ENCODE assay signal across 23 cellular contexts in genomic region chr4:165520071-165520470, GRCh38.
"Had no signal": no experiment of that assay in that cellular context is flagged by ENCODE, and none has a peak within 500 bp of the region (broad histone marks: within the 10 kb centered on the region; RNA-seq: fewer than 3 reads in every experiment).

No MANE protein-coding gene starts in this region.

- H3K9me3 ChIP-seq: left ventricle myocardium inferior, mucosa of descending colon, ovary, right atrium auricular region, right lobe of liver, stomach, thoracic aorta, tibial artery, upper lobe of right lung had no signal

- H3K27me3 ChIP-seq: ovary, right atrium auricular region, right lobe of liver, stomach, tibial artery, upper lobe of right lung had no signal

- H3K4me3 ChIP-seq: left ventricle myocardium inferior, lung, mucosa of descending colon, ovary, right atrium auricular region, right lobe of liver, skin epidermis, stomach, thoracic aorta, tibial artery, upper lobe of right lung had no signal

- DNase-seq: hypothalamus; immature natural killer cell; left ventricle myocardium inferior; midbrain; mucosa of descending colon; naive thymus-derived CD4-positive, alpha-beta T cell; ovary; right lobe of liver; stimulated activated CD4-positive, alpha-beta T cell treated with anti-CD3 and anti-CD28 coated beads, Interleukin-12 subunit alpha, Interleukin-12 subunit beta, amount 100 ng/mL, for 4 hours; stimulated activated CD4-positive, alpha-beta T cell treated with anti-CD3 and anti-CD28 coated beads, Interleukin-15, amount 100 ng/mL, for 24 hours; stimulated activated CD4-positive, alpha-beta T cell treated with anti-CD3 and anti-CD28 coated beads, Interleukin-2, amount 100 ng/mL, for 24 hours; stimulated activated CD4-positive, alpha-beta T cell treated with anti-CD3 and anti-CD28 coated beads, Interleukin-4, amount 100 ng/mL, for 1 hour; stimulated activated naive B cell treated with anti-CD40 and anti-IgM and Interleukin-4, amounts not matched to agents 10 μg/mL and 1 μg/mL and 100 μg/mL, for 72 hours; stimulated activated naive CD8-positive, alpha-beta T cell treated with anti-CD3 and anti-CD28 coated beads, Interleukin-15, Interleukin-2, amounts not matched to agents 100 U/mL and 50 U/mL, for 24 hours; stomach; tibial artery; trophoblast cell; upper lobe of right lung had no signal

- H3K27ac ChIP-seq: left ventricle myocardium inferior, ovary, right atrium auricular region, right lobe of liver, stomach, thoracic aorta, tibial artery, upper lobe of right lung had no signal

- H3K36me3 ChIP-seq: left ventricle myocardium inferior, ovary, right atrium auricular region, right lobe of liver, stomach, thoracic aorta, tibial artery, upper lobe of right lung had no signal

- H3K4me1 ChIP-seq: left ventricle myocardium inferior, right atrium auricular region, stomach, tibial artery, upper lobe of right lung had no signal

- ATAC-seq: mucosa of descending colon; naive thymus-derived CD4-positive, alpha-beta T cell; natural killer cell treated with Interleukin-12 subunit alpha and Interleukin-12 subunit beta and Interleukin-15 and Interleukin-18, amount 100 ng/mL, for 72 hours; right lobe of liver; stimulated activated naive B cell treated with anti-CD40 and anti-IgM and Interleukin-4, amounts not matched to agents 10 μg/mL and 1 μg/mL and 100 μg/mL, for 72 hours; stimulated activated naive CD8-positive, alpha-beta T cell treated with anti-CD3 and anti-CD28 coated beads, Interleukin-15, Interleukin-2, amounts not matched to agents 100 U/mL and 50 U/mL, for 24 hours; upper lobe of right lung had no signal
